7 cellular contexts compared by ENCODE assay signal in genomic region chr15:93073465-93073952, GRCh38. TPM values are rescaled to one million over a fixed set of nuclear protein-coding genes. Genes with fewer than 3 reads are reported as not detected.
DNase-seq lines count a peak whose midpoint lies in the region; ATAC-seq, FAIRE-seq and TF ChIP-seq lines count a peak whose summit lies in the region.

No MANE protein-coding gene starts in this region.

- no peaks in the 10 kb centered on the region for H3K36me3 ChIP-seq in PC-9 (ENCODE audit: low read depth)
- H3K36me3 ChIP-seq in MM.1S (replicated peaks; ENCODE audit: insufficient read depth, low read length) = no peaks in the 10 kb centered on the region

- H3K4me1 ChIP-seq in PC-9 (replicated peaks; ENCODE audit: insufficient read depth) = peaks cover 9% of the 10 kb centered on the region
- H3K4me1 ChIP-seq in MM.1S (ENCODE audit: low read length) = no peaks in the 10 kb centered on the region

- H2AFZ ChIP-seq in PC-9 = 0 out of 2 replicates have a peak overlapping the region, but pooled peaks have one; percentile 58
- no peak overlapping the region for H2AFZ ChIP-seq in MM.1S (ENCODE audit: low read length)

- no peaks in the 10 kb centered on the region for H3K9me2 ChIP-seq in PC-9 (ENCODE audit: insufficient read depth)
- H3K9me2 ChIP-seq in MM.1S (replicated peaks; ENCODE audit: insufficient read depth, low read length) = no peaks in the 10 kb centered on the region

- H3K27me3 ChIP-seq in PC-9 (ENCODE audit: insufficient read depth, low read depth) (peaks cover 25% of the 10 kb centered on the region), MM.1S (replicated peaks; ENCODE audit: insufficient read depth, low read length) (peaks cover 25% of the 10 kb centered on the region)

- FAIRE-seq in GM19239 (lab: Jason Lieb, UNC) = no peak

- H3K27me3 Mint-ChIP-seq in central memory CD8-positive, alpha-beta T cell = peaks cover 88% of the 10 kb centered on the region
- peaks cover 26% of the 10 kb centered on the region for H3K27me3 Mint-ChIP-seq in memory B cell

- H3K9me3 Mint-ChIP-seq in central memory CD8-positive, alpha-beta T cell = no peaks in the 10 kb centered on the region
- H3K9me3 Mint-ChIP-seq in memory B cell = no peaks in the 10 kb centered on the region

- DNase-seq in PC-9 = peak in 1 of 2 experiments; percentile 6
- DNase-seq in central memory CD8-positive, alpha-beta T cell (ENCODE audit: low spot score in 2 of 2) = no peak
- DNase-seq in memory B cell (ENCODE audit: low spot score in 2 of 2) = no peak
- no peak for DNase-seq in GM19239 (ENCODE audit: insufficient read length, low spot score)
- no peak for DNase-seq in MM.1S

- no peaks in the 10 kb centered on the region for H3K9me3 ChIP-seq in PC-9 (ENCODE audit: insufficient read depth, low read depth)
- H3K9me3 ChIP-seq in MM.1S (replicated peaks; ENCODE audit: insufficient read depth, low read length) = no peaks in the 10 kb centered on the region

- intact Hi-C loops in PC-9 (cut with micrococcal nuclease; ENCODE audit: unreplicated experiment) = loop anchor here (2.0 to 5.0 kb wide), 2 partner anchors 43 to 271 kb away; no protein-coding TSS in a partner anchor

- POLR2A ChIA-PET in PC-9 (lab: Charles Lee; ENCODE audit: unreplicated experiment) = no interaction called here

- CTCF ChIA-PET in PC-9 (lab: Charles Lee) = interaction anchor here (1.2 kb wide), 1 partner anchor 36 kb away, joined by 3 read pairs; no protein-coding TSS in a partner anchor

- H3K79me2 ChIP-seq in PC-9 (ENCODE audit: low read depth) (no peaks in the 10 kb centered on the region), MM.1S (ENCODE audit: low read length) (no peaks in the 10 kb centered on the region)

- peak overlapping the region; percentile 88 for H3K27ac Mint-ChIP-seq in central memory CD8-positive, alpha-beta T cell (ENCODE audit: low read depth)
- no peak overlapping the region for H3K27ac Mint-ChIP-seq in memory B cell

- H4K20me1 ChIP-seq in PC-9 (ENCODE audit: insufficient read depth) (no peaks in the 10 kb centered on the region), MM.1S (ENCODE audit: insufficient read depth, low read length) (no peaks in the 10 kb centered on the region)

- ATAC-seq in central memory CD8-positive, alpha-beta T cell (replicated peaks; ENCODE audit: extremely low read depth, poor library complexity, severe bottlenecking) = peak; percentile 75
- ATAC-seq in memory B cell (ENCODE audit: low read depth) (no peak), HG02981 (IDR thresholded peaks at IDR 0.05; ENCODE audit: unreplicated experiment) (no peak)

- H3K27ac ChIP-seq in PC-9 (no peak overlapping the region), temporal lobe (ENCODE audit: low read depth, low read length) (peak overlapping the region; percentile 17), MM.1S (ENCODE audit: low read length) (no peak overlapping the region)

- H3K4me3 Mint-ChIP-seq in central memory CD8-positive, alpha-beta T cell = peak overlapping the region; percentile 79
- H3K4me3 Mint-ChIP-seq in memory B cell = peak overlapping the region; percentile 74

- H3K4me2 ChIP-seq in PC-9 = peak overlapping the region; percentile 97
- H3K4me2 ChIP-seq in MM.1S (ENCODE audit: low read depth, low read length) = no peak overlapping the region

- peak overlapping the region; percentile 79; the same call in 1 of the 2 replicates for H3K4me3 ChIP-seq in PC-9
- no peak overlapping the region for H3K4me3 ChIP-seq in MM.1S (ENCODE audit: low read length)

- H3K9ac ChIP-seq in MM.1S (ENCODE audit: low read length) = no peak overlapping the region

- no peaks in the 10 kb centered on the region for H3K36me3 Mint-ChIP-seq in central memory CD8-positive, alpha-beta T cell (ENCODE audit: insufficient read depth)
- H3K36me3 Mint-ChIP-seq in memory B cell = no peaks in the 10 kb centered on the region

- BruUV-seq in PC-9 (replicated peaks; lab: Mats Ljungman, UMichigan) = no TSS peak

- H3F3A ChIP-seq in PC-9 (ENCODE audit: insufficient read depth, low read depth) = peaks cover 8% of the 10 kb centered on the region; the same call in 1 of the 2 replicates
- H3F3A ChIP-seq in MM.1S (ENCODE audit: insufficient read depth, low read length) = no peaks in the 10 kb centered on the region

- TF ChIP-seq CTCF in PC-9 (conservative IDR thresholded peaks at IDR 0.05) (no peak), MM.1S (IDR thresholded peaks at IDR 0.05; ENCODE audit: low read length) (no peak)

- H3K4me1 Mint-ChIP-seq in central memory CD8-positive, alpha-beta T cell = peaks cover 21% of the 10 kb centered on the region
- H3K4me1 Mint-ChIP-seq in memory B cell = peaks cover 9% of the 10 kb centered on the region

RNA-seq across cellular contexts. Expression of gene RGMA, which starts 15.5 kb away (rescaled TPM):
- 3.3 and 3.6 TPM in 2 replicates for total RNA-seq in PC-9 (2021)
- 16.2 TPM for total RNA-seq in temporal lobe
